Comparison of ENCODE assay signal across 24 cellular contexts in the genomic region with DNA sequence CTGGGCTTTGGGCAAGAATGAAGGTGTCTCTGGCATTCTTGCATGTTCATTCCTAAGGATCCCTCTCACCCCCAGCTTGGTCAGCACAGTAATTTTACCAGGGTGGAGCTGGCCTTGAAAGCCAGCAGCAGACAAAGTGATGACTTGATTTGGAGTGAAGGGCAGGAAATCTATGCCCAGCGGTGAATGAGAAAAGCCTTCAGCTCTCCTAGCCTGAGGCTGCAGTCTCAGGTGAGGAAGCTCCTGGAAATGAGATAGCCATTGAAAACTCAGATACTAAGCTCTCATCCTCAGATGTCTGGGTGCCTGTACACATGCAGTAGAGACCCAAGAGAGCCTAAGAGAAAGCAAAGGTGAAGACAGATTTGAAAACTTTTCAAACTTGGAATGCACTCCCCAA. TPM values are rescaled to one million over a fixed set of nuclear protein-coding genes. Genes with fewer than 3 reads are reported as not detected.
DNase-seq lines count a peak whose midpoint lies in the region; ATAC-seq and TF ChIP-seq lines count a peak whose summit lies in the region.
"Had no signal": no experiment of that assay in that cellular context is flagged by ENCODE, and none has a peak within 500 bp of the region (broad histone marks: within the 10 kb centered on the region; RNA-seq: fewer than 3 reads in every experiment).

No MANE protein-coding gene starts in this region.

- no peak overlapping the region for H3K4me2 ChIP-seq in neural progenitor cell
- H3K4me2 ChIP-seq: BLaER1 had no signal

- H3F3A ChIP-seq in neural progenitor cell (ENCODE audit: low read depth): no peaks in the 10 kb centered on the region

- H3K9ac ChIP-seq in neural progenitor cell: no peak overlapping the region
- H3K9ac ChIP-seq: BLaER1 had no signal

- 100% methylated on average over 1 of the region's 1 CpG for WGBS in esophagus muscularis mucosa

- no peak overlapping the region for H3K4me3 Mint-ChIP-seq in WTC11
- H3K4me3 Mint-ChIP-seq in neural progenitor cell: no peak overlapping the region
- H3K4me3 Mint-ChIP-seq: CD14-positive monocyte; CD4-positive, alpha-beta memory T cell; CD4-positive, CD25-positive, alpha-beta regulatory T cell; CD8-positive, alpha-beta memory T cell had no signal

- TF ChIP-seq POLR2A in esophagus muscularis mucosa (IDR thresholded peaks at IDR 0.05; ENCODE audit: low read depth): no peak

- intact Hi-C loops in esophagus muscularis mucosa (cut with DNase I): no loop called here

- H3K27ac ChIP-seq in esophagus muscularis mucosa (replicated peaks in 1 of 4) (no peak overlapping the region), neural progenitor cell (no peak overlapping the region)
- H3K27ac ChIP-seq: BLaER1 had no signal

- H3K27me3 ChIP-seq in esophagus muscularis mucosa (no peaks in the 10 kb centered on the region), neural progenitor cell (no peaks in the 10 kb centered on the region)
- H3K27me3 ChIP-seq: BE2C, BLaER1 had no signal

- H3K4me1 Mint-ChIP-seq in WTC11 (peaks cover 6% of the 10 kb centered on the region), neural progenitor cell (no peaks in the 10 kb centered on the region)
- H3K4me1 Mint-ChIP-seq: CD14-positive monocyte; CD4-positive, alpha-beta memory T cell; CD4-positive, CD25-positive, alpha-beta regulatory T cell; CD8-positive, alpha-beta memory T cell had no signal

- H4K20me1 ChIP-seq in neural progenitor cell (ENCODE audit: low read depth): no peaks in the 10 kb centered on the region
- H4K20me1 ChIP-seq: BLaER1 had no signal

- ATAC-seq in WTC11 (peak; percentile 30; the same call in 1 of the 2 replicates), left lobe of liver (no peak)
- ATAC-seq: GM12878 had no signal

- H3K36me3 Mint-ChIP-seq in WTC11: no peaks in the 10 kb centered on the region
- no peaks in the 10 kb centered on the region for H3K36me3 Mint-ChIP-seq in neural progenitor cell
- H3K36me3 Mint-ChIP-seq: CD14-positive monocyte; CD4-positive, alpha-beta memory T cell; CD4-positive, CD25-positive, alpha-beta regulatory T cell; CD8-positive, alpha-beta memory T cell had no signal

- H3K27ac Mint-ChIP-seq in WTC11 (no peak overlapping the region), neural progenitor cell (no peak overlapping the region)
- H3K27ac Mint-ChIP-seq: CD14-positive monocyte; CD4-positive, alpha-beta memory T cell; CD8-positive, alpha-beta memory T cell had no signal

- H3K9me3 Mint-ChIP-seq in WTC11: peaks cover 4% of the 10 kb centered on the region; the same call in 1 of the 2 replicates
- no peaks in the 10 kb centered on the region for H3K9me3 Mint-ChIP-seq in neural progenitor cell

- TF ChIP-seq CTCF in WTC11 (IDR thresholded peaks at IDR 0.05) (no peak), esophagus muscularis mucosa (IDR thresholded peaks at IDR 0.05) (no peak), neural progenitor cell (IDR thresholded peaks at IDR 0.05) (no peak)

- H2AFZ ChIP-seq in neural progenitor cell (replicated peaks): peak overlapping the region; percentile 32

- H3K79me2 ChIP-seq in neural progenitor cell (ENCODE audit: low read depth): no peaks in the 10 kb centered on the region

- H3K27me3 Mint-ChIP-seq in WTC11 (ENCODE audit: low read depth): no peaks in the 10 kb centered on the region
- peaks cover 2% of the 10 kb centered on the region for H3K27me3 Mint-ChIP-seq in neural progenitor cell (ENCODE audit: insufficient read depth, low read depth)

- H3K9me3 ChIP-seq in esophagus muscularis mucosa: no peaks in the 10 kb centered on the region
- H3K9me3 ChIP-seq in neural progenitor cell (ENCODE audit: low read depth): no peaks in the 10 kb centered on the region
- H3K9me3 ChIP-seq: BE2C, BLaER1 had no signal

- DNase-seq in WTC11 (ENCODE audit: low spot score) (no peak), esophagus muscularis mucosa (ENCODE audit: extremely low spot score) (peak; percentile 84), neural progenitor cell (ENCODE audit: low spot score) (no peak), hepatic stellate cell (ENCODE audit: low spot score) (no peak), left lobe of liver (ENCODE audit: low spot score) (no peak), NCI-H187 (lab: John Stamatoyannopoulos, UW) (no peak)
- DNase-seq: 8988T; ACHN; BE2C; C1 segment of cervical spinal cord; CD4-positive, alpha-beta memory T cell; CD4-positive, CD25-positive, alpha-beta regulatory T cell; CD8-positive, alpha-beta memory T cell; COR-L47; DMS 273 treated with DMSO at 0.1 percent for 48 hours; DMS153; DMS53; DMS79; DND-41; EL; GDM1 had no signal

- no peak overlapping the region for H3K4me3 ChIP-seq in esophagus muscularis mucosa
- H3K4me3 ChIP-seq in neural progenitor cell: no peak overlapping the region
- H3K4me3 ChIP-seq: BLaER1, GM12878 had no signal

- H3K36me3 ChIP-seq in esophagus muscularis mucosa (no peaks in the 10 kb centered on the region), neural progenitor cell (no peaks in the 10 kb centered on the region)
- H3K36me3 ChIP-seq: BE2C, BLaER1 had no signal

- POLR2A ChIA-PET in WTC11 (lab: Charles Lee): interaction anchor here (1.0 kb wide), 1 partner anchor 11 kb away, joined by 3 read pairs; the partner anchor contains the start of gene UCHL1

- CTCF ChIA-PET in WTC11 (lab: Charles Lee): interaction anchor here (1.0 to 1.4 kb wide), 4 partner anchors 9 to 337 kb away, joined by 4 to 5 read pairs (median 4); partner anchors contain the start of gene APBB2

- H3K4me1 ChIP-seq in esophagus muscularis mucosa (no peaks in the 10 kb centered on the region), neural progenitor cell (no peaks in the 10 kb centered on the region)
- H3K4me1 ChIP-seq: BE2C, BLaER1 had no signal

- TF ChIP-seq EP300 in esophagus muscularis mucosa (IDR thresholded peaks at IDR 0.05): no peak

TF ChIP-seq in WTC11, 78 proteins besides CTCF, POLR2A, EP300 and RAD21 (continues in another document):
- TF ChIP-seq CREM (CRISPR knock-in tag; IDR thresholded peaks at IDR 0.05): no peak
- no peak for TF ChIP-seq AR (CRISPR knock-in tag; IDR thresholded peaks at IDR 0.05)
- TF ChIP-seq, protein P1, sequence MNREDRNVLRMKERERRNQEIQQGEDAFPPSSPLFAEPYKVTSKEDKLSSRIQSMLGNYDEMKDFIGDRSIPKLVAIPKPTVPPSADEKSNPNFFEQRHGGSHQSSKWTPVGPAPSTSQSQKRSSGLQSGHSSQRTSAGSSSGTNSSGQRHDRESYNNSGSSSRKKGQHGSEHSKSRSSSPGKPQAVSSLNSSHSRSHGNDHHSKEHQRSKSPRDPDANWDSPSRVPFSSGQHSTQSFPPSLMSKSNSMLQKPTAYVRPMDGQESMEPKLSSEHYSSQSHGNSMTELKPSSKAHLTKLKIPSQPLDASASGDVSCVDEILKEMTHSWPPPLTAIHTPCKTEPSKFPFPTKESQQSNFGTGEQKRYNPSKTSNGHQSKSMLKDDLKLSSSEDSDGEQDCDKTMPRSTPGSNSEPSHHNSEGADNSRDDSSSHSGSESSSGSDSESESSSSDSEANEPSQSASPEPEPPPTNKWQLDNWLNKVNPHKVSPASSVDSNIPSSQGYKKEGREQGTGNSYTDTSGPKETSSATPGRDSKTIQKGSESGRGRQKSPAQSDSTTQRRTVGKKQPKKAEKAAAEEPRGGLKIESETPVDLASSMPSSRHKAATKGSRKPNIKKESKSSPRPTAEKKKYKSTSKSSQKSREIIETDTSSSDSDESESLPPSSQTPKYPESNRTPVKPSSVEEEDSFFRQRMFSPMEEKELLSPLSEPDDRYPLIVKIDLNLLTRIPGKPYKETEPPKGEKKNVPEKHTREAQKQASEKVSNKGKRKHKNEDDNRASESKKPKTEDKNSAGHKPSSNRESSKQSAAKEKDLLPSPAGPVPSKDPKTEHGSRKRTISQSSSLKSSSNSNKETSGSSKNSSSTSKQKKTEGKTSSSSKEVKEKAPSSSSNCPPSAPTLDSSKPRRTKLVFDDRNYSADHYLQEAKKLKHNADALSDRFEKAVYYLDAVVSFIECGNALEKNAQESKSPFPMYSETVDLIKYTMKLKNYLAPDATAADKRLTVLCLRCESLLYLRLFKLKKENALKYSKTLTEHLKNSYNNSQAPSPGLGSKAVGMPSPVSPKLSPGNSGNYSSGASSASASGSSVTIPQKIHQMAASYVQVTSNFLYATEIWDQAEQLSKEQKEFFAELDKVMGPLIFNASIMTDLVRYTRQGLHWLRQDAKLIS (CRISPR knock-in tag; IDR thresholded peaks at IDR 0.05; ENCODE audit: borderline replicate concordance): no peak
- no peak for TF ChIP-seq ZNF396 (CRISPR knock-in tag; IDR thresholded peaks at IDR 0.05; ENCODE audit: borderline replicate concordance)
- no peak for TF ChIP-seq ATF1 (CRISPR knock-in tag; IDR thresholded peaks at IDR 0.05)

RNA-seq across cellular contexts. Expression of gene UCHL1, which starts 10.7 kb away (rescaled TPM):
- 487 to 548 TPM (median 488 TPM) in 3 replicates for total RNA-seq in WTC11 (2021)
- 100 to 1,000 TPM in 1 of 4 donors, 10 to 100 TPM in 3; 30.3 to 120 (median 40.8) TPM for total RNA-seq in esophagus muscularis mucosa
- 535 and 638 TPM in 2 replicates for total RNA-seq in neural progenitor cell (ENCODE audit: low replicate concordance)
- total RNA-seq in left lobe of liver: 1.0 TPM
- total RNA-seq: CD4-positive, CD25-positive, alpha-beta regulatory T cell had no signal

RNA-seq across cellular contexts. Expression of gene APBB2, which starts 31.6 kb away (rescaled TPM):
- total RNA-seq in WTC11 (2021): 43.2 to 49.0 TPM (median 48.5 TPM) in 3 replicates
- total RNA-seq in esophagus muscularis mucosa: 10 to 100 TPM; 51.7 to 75.9 (median 71.1) TPM
- 44.3 and 83.2 TPM in 2 replicates for total RNA-seq in neural progenitor cell (ENCODE audit: low replicate concordance)
- 26.2 TPM for total RNA-seq in left lobe of liver
- total RNA-seq: CD4-positive, CD25-positive, alpha-beta regulatory T cell had no signal

Comparison
In these comparisons a context has a peak if more than half of its experiments do, and no peak if none do; other contexts are left out.
1. RNA of gene UCHL1, which starts 10.7 kb away (total RNA-seq): 487 to 548 TPM in WTC11, 535 to 638 TPM in neural progenitor cell and 30.3 to 120 TPM in esophagus muscularis mucosa; 1.0 TPM in left lobe of liver (single experiment); every median in the first group is over 10 times any median in the second.